16 cellular contexts compared by ENCODE assay signal in genomic region chr7:30765359-30765758, GRCh38. TPM values are rescaled to one million over a fixed set of nuclear protein-coding genes. Genes with fewer than 3 reads are reported as not detected.
"Had no signal": no experiment of that assay in that cellular context is flagged by ENCODE, and none has a peak within 500 bp of the region (broad histone marks: within the 10 kb centered on the region; RNA-seq: fewer than 3 reads in every experiment).

No MANE protein-coding gene starts in this region.

- H3K27ac ChIP-seq: foreskin keratinocyte, psoas muscle, SJCRH30, tibial nerve had no signal

- H3K9me3 ChIP-seq: mucosa of descending colon, psoas muscle, tibial nerve had no signal

- H3K4me1 ChIP-seq: foreskin keratinocyte, SJCRH30 had no signal

- DNase-seq: activated CD4-positive, alpha-beta T cell treated with anti-CD3 and anti-CD28 coated beads, Interleukin-2, amount 50 U/mL, for 4 hours; activated CD8-positive, alpha-beta memory T cell treated with anti-CD3 and anti-CD28 coated beads, Interleukin-2, amount 10 ng/mL, durations not matched to agents 7 days and 5 days; activated gamma-delta T cell treated with Interleukin-2 at 50 U/mL for 16 hours; activated naive CD8-positive, alpha-beta T cell treated with anti-CD3 and anti-CD28 coated beads for 36 hours; activated T-cell treated with anti-CD3 and anti-CD28 coated beads, Interleukin-2, amount 50 U/mL, for 48 hours; islet precursor cell; mucosa of descending colon; occipital lobe; psoas muscle; SJCRH30; stimulated activated CD4-positive, alpha-beta T cell treated with anti-CD3 and anti-CD28 coated beads, Interleukin-15, amount 100 ng/mL, for 24 hours; stimulated activated CD4-positive, alpha-beta T cell treated with anti-CD3 and anti-CD28 coated beads, Interleukin-4, amount 100 ng/mL, for 24 hours; stimulated activated naive CD8-positive, alpha-beta T cell treated with anti-CD3 and anti-CD28 coated beads, Interleukin-15, amount 100 ng/mL, for 72 hours had no signal

- ATAC-seq: activated CD8-positive, alpha-beta memory T cell treated with anti-CD3 and anti-CD28 coated beads, Interleukin-2, amount 10 ng/mL, durations not matched to agents 7 days and 5 days; foreskin keratinocyte; mucosa of descending colon; natural killer cell treated with Interleukin-12 subunit alpha and Interleukin-12 subunit beta and Interleukin-15 and Interleukin-18, amount 100 ng/mL, for 72 hours; stimulated activated naive CD8-positive, alpha-beta T cell treated with anti-CD3 and anti-CD28 coated beads, Interleukin-15, amount 100 ng/mL, for 72 hours had no signal

- H3K4me3 ChIP-seq: mucosa of descending colon, psoas muscle, SJCRH30, tibial nerve had no signal

- H3K27me3 ChIP-seq: tibial nerve had no signal

- H3K36me3 ChIP-seq: SJCRH30, tibial nerve had no signal

RNA-seq across cellular contexts. Expression of gene MINDY4, which starts 5.9 kb away (rescaled TPM):
- total RNA-seq: SJCRH30 had no signal

RNA-seq across cellular contexts. Expression of gene INMT, which starts 13.4 kb away (rescaled TPM):
- total RNA-seq: foreskin keratinocyte had no signal
- polyA plus RNA-seq: foreskin keratinocyte had no signal
